1 cellular context compared by ENCODE assay signal in genomic region chr1:214044438-214045214, GRCh38.
TF ChIP-seq lines count a peak whose summit lies in the region.

No MANE protein-coding gene starts in this region.

TF ChIP-seq in HepG2, 621 proteins besides CTCF, POLR2A, EP300 and RAD21 (continued from another document and continues in another):
- TF ChIP-seq GFI1 (CRISPR knock-in tag; IDR thresholded peaks at IDR 0.05; ENCODE audit: borderline replicate concordance) (peak; percentile 57; the same call in 1 of the 2 replicates), ZHX1 (CRISPR knock-in tag; IDR thresholded peaks at IDR 0.05; ENCODE audit: low read depth) (no peak), ARID2 (CRISPR knock-in tag; IDR thresholded peaks at IDR 0.05; ENCODE audit: borderline replicate concordance) (no peak), ZNF124 (CRISPR knock-in tag; IDR thresholded peaks at IDR 0.05) (no peak), MBNL3 (CRISPR knock-in tag; conservative IDR thresholded peaks at IDR 0.05) (no peak), RXRB (CRISPR knock-in tag; IDR thresholded peaks at IDR 0.05; ENCODE audit: borderline replicate concordance) (peak; percentile 83), TRIM24 (CRISPR knock-in tag; IDR thresholded peaks at IDR 0.05) (no peak), DDIT3 (CRISPR knock-in tag; IDR thresholded peaks at IDR 0.05) (no peak), KAT8 (CRISPR knock-in tag; IDR thresholded peaks at IDR 0.05) (peak; percentile 35; the same call in 1 of the 2 replicates), MTF2 (CRISPR knock-in tag; IDR thresholded peaks at IDR 0.05; ENCODE audit: borderline replicate concordance) (no peak), NONO (IDR thresholded peaks at IDR 0.05) (no peak), NONO (CRISPR knock-in tag; conservative IDR thresholded peaks at IDR 0.05) (peak; percentile 36; the same call in 1 of the 2 replicates), HBP1 (CRISPR knock-in tag; IDR thresholded peaks at IDR 0.05; ENCODE audit: low read depth) (no peak), MAFG (CRISPR knock-in tag; IDR thresholded peaks at IDR 0.05) (no peak), ZNF772 (CRISPR knock-in tag; IDR thresholded peaks at IDR 0.05) (peak; percentile 26; the same call in 1 of the 2 replicates), ZNF17 (CRISPR knock-in tag; IDR thresholded peaks at IDR 0.05) (no peak), ZBTB43 (CRISPR knock-in tag; conservative IDR thresholded peaks at IDR 0.05) (0 out of 2 replicates have a peak, but pooled peaks have one; percentile 28), PRDM10 (CRISPR knock-in tag; IDR thresholded peaks at IDR 0.05; ENCODE audit: low read depth) (no peak), ZNF572 (CRISPR knock-in tag; IDR thresholded peaks at IDR 0.05) (no peak), HINFP (CRISPR knock-in tag; IDR thresholded peaks at IDR 0.05; ENCODE audit: low read depth) (no peak), HMGA1 (CRISPR knock-in tag; conservative IDR thresholded peaks at IDR 0.05) (no peak), ZBTB7B (CRISPR knock-in tag; IDR thresholded peaks at IDR 0.05) (peak; percentile 81), NR2F2 (IDR thresholded peaks at IDR 0.05; ENCODE audit: borderline replicate concordance, low read depth) (peak; percentile 82), ETV5 (CRISPR knock-in tag; IDR thresholded peaks at IDR 0.05; ENCODE audit: borderline replicate concordance) (peak; percentile 82; the same call in 1 of the 2 replicates), KLF9 (CRISPR knock-in tag; IDR thresholded peaks at IDR 0.05; ENCODE audit: low read depth) (no peak), TGIF2 (CRISPR knock-in tag; IDR thresholded peaks at IDR 0.05) (no peak), ZNF318 (CRISPR knock-in tag; IDR thresholded peaks at IDR 0.05) (no peak), SMAD9 (CRISPR knock-in tag; IDR thresholded peaks at IDR 0.05) (no peak), ZSCAN30 (CRISPR knock-in tag; IDR thresholded peaks at IDR 0.05) (no peak), ZFP41 (CRISPR knock-in tag; IDR thresholded peaks at IDR 0.05; ENCODE audit: borderline replicate concordance) (no peak), SOX5 (CRISPR knock-in tag; IDR thresholded peaks at IDR 0.05; ENCODE audit: borderline replicate concordance) (peak; percentile 23), FLYWCH1 (CRISPR knock-in tag; IDR thresholded peaks at IDR 0.05) (no peak), PAWR (CRISPR knock-in tag; IDR thresholded peaks at IDR 0.05; ENCODE audit: borderline replicate concordance) (no peak), ZSCAN9 (CRISPR knock-in tag; IDR thresholded peaks at IDR 0.05; ENCODE audit: borderline replicate concordance) (no peak)
